14 cellular contexts compared by ENCODE assay signal in genomic region chr2:234169676-234170075, GRCh38.
A peak's percentile ranks its signal among the peaks of the same experiment; 100 is the strongest.
DNase-seq lines count a peak whose midpoint lies in the region; ATAC-seq lines count a peak whose summit lies in the region.
"Had no signal": no experiment of that assay in that cellular context is flagged by ENCODE, and none has a peak within 500 bp of the region (broad histone marks: within the 10 kb centered on the region; RNA-seq: fewer than 3 reads in every experiment).

No MANE protein-coding gene starts in this region.

- no peak overlapping the region for H3K9ac ChIP-seq in BLaER1 treated with 17β-estradiol and CSF1 and Interleukin-3, amounts not matched to agents 10 nM and 100 nM

- peak overlapping the region in 2 of 11 experiments; percentile 13 to 37; a peak in 3 of 22 replicates for H3K27ac ChIP-seq in BLaER1 treated with 17β-estradiol and CSF1 and Interleukin-3, amounts not matched to agents 10 nM and 100 nM
- peak overlapping the region; percentile 28; the same call in 1 of the 2 replicates for H3K27ac ChIP-seq in SJSA1
- H3K27ac ChIP-seq: PC-9, SK-N-MC had no signal

- H3K4me3 ChIP-seq in BLaER1 treated with 17β-estradiol and CSF1 and Interleukin-3, amounts not matched to agents 10 nM and 100 nM: 0 out of 20 replicates have a peak overlapping the region, but pooled peaks of 1 of the 10 experiments have one; percentile 6
- no peak overlapping the region for H3K4me3 ChIP-seq in SJSA1
- H3K4me3 ChIP-seq: PC-9, SK-N-MC had no signal

- H3K9me3 ChIP-seq in BLaER1 treated with 17β-estradiol and CSF1 and Interleukin-3, amounts not matched to agents 10 nM and 100 nM (replicated peaks in 1 of 11): peaks cover 0 to 34% (median 29%) of the 10 kb centered on the region in 11 experiments; a peak in 17 of 22 replicates
- no peaks in the 10 kb centered on the region for H3K9me3 ChIP-seq in SJSA1 (replicated peaks)

- DNase-seq in SJSA1 (ENCODE audit: low read depth in 1 of 2, low spot score in 2 of 2): no peak
- peak; percentile 68 for DNase-seq in left kidney (ENCODE audit: low read depth, low spot score)
- DNase-seq in sciatic nerve (ENCODE audit: low spot score): no peak
- no peak for DNase-seq in NCI-H1092 treated with DMSO at 0.1 percent for 48 hours (lab: John Stamatoyannopoulos, UW)
- DNase-seq in NCI-H1105 treated with DMSO at 0.1 percent for 48 hours (lab: John Stamatoyannopoulos, UW): no peak
- DNase-seq in HUDEP-2 (lab: John Stamatoyannopoulos, UW; ENCODE audit: unreplicated experiment in 76 of 76): no peak
- DNase-seq: CD8-positive, alpha-beta T cell; KG1; NCI-H1092; NCI-H2081; NCI-H524 treated with DMSO at 0.1 percent for 48 hours had no signal

- intact Hi-C loops in sciatic nerve (cut with DNase I): no loop called here

- H3K36me3 ChIP-seq in BLaER1 treated with 17β-estradiol and CSF1 and Interleukin-3, amounts not matched to agents 10 nM and 100 nM: peaks cover 0 to 22% (median 0%) of the 10 kb centered on the region in 11 experiments; a peak in 7 of 22 replicates
- no peaks in the 10 kb centered on the region for H3K36me3 ChIP-seq in SJSA1

- H3K27me3 ChIP-seq in BLaER1 treated with 17β-estradiol and CSF1 and Interleukin-3, amounts not matched to agents 10 nM and 100 nM: no peaks in the 10 kb centered on the region
- no peaks in the 10 kb centered on the region for H3K27me3 ChIP-seq in SJSA1 (replicated peaks)

- peak overlapping the region in 8 of 11 experiments; percentile 30 to 73 (median 63); a peak in 16 of 22 replicates for H3K4me2 ChIP-seq in BLaER1 treated with 17β-estradiol and CSF1 and Interleukin-3, amounts not matched to agents 10 nM and 100 nM

- ATAC-seq in sciatic nerve: peak; percentile 17
- ATAC-seq: CD8-positive, alpha-beta T cell had no signal

- H3K4me1 ChIP-seq in BLaER1 treated with 17β-estradiol and CSF1 and Interleukin-3, amounts not matched to agents 10 nM and 100 nM: peaks cover 8 to 71% (median 50%) of the 10 kb centered on the region in 10 experiments
- H3K4me1 ChIP-seq in SJSA1 (replicated peaks): peaks cover 40% of the 10 kb centered on the region

- H4K20me1 ChIP-seq in BLaER1 treated with 17β-estradiol and CSF1 and Interleukin-3, amounts not matched to agents 10 nM and 100 nM: no peaks in the 10 kb centered on the region
